In genomic region chr5:126490167-126490937, GRCh38 we compare ENCODE assay signal across 10 cellular contexts.
DNase-seq lines count a peak whose midpoint lies in the region; ATAC-seq and TF ChIP-seq lines count a peak whose summit lies in the region.
"Had no signal": no experiment of that assay in that cellular context is flagged by ENCODE, and none has a peak within 500 bp of the region (broad histone marks: within the 10 kb centered on the region; RNA-seq: fewer than 3 reads in every experiment).

No MANE protein-coding gene starts in this region.

- H3K9me3 Mint-ChIP-seq in MCF 10A (ENCODE audit: unreplicated experiment) (no peaks in the 10 kb centered on the region), type B pancreatic cell (no peaks in the 10 kb centered on the region)

- BruUV-seq in MCF 10A (replicated peaks; lab: Mats Ljungman, UMichigan) = no TSS peak

- H3K27me3 ChIP-seq in breast epithelium = no peaks in the 10 kb centered on the region
- no peaks in the 10 kb centered on the region for H3K27me3 ChIP-seq in ascending aorta
- H3K27me3 ChIP-seq: BLaER1 had no signal

- no peaks in the 10 kb centered on the region for H3K9me3 ChIP-seq in breast epithelium
- H3K9me3 ChIP-seq in ascending aorta = no peaks in the 10 kb centered on the region
- H3K9me3 ChIP-seq: BLaER1 had no signal

- peaks cover 84% of the 10 kb centered on the region for H3K36me3 Mint-ChIP-seq in MCF 10A (ENCODE audit: insufficient read depth, unreplicated experiment)
- peaks cover 27% of the 10 kb centered on the region for H3K36me3 Mint-ChIP-seq in type B pancreatic cell

- ATAC-seq in GM18505 (IDR thresholded peaks at IDR 0.05; ENCODE audit: unreplicated experiment) = no peak
- ATAC-seq in GM18517 (IDR thresholded peaks at IDR 0.05; ENCODE audit: unreplicated experiment) = no peak

- CTCF ChIA-PET in MCF 10A (lab: Yijun Ruan, JAX) = interaction anchor here (0.5 to 2.7 kb wide), 8 partner anchors 16 to 290 kb away, joined by 3 to 14 read pairs (median 3); no protein-coding TSS in a partner anchor

- intact Hi-C loops in breast epithelium (cut with DNase I; ENCODE audit: low total_unique reads) = no loop called here
- intact Hi-C loops in MCF 10A (cut with micrococcal nuclease) = no loop called here
- intact Hi-C loops in ascending aorta (cut with DNase I) = loop anchor here (5.0 kb wide), 1 partner anchor 47 kb away; no protein-coding TSS in a partner anchor

- peaks cover 8% of the 10 kb centered on the region for H3K36me3 ChIP-seq in breast epithelium
- H3K36me3 ChIP-seq in ascending aorta = peaks cover 61 to 93% of the 10 kb centered on the region in 2 donors
- H3K36me3 ChIP-seq: BLaER1 had no signal

- DNase-seq in breast epithelium (ENCODE audit: low spot score in 2 of 2) (peak; percentile 69 to 85), MCF 10A (ENCODE audit: unreplicated experiment) (no peak), ascending aorta (ENCODE audit: low spot score in 2 of 2) (no peak), iris pigment epithelial cell (ENCODE audit: low read depth) (peak; percentile 46), type B pancreatic cell (ENCODE audit: extremely low spot score, unreplicated experiment) (no peak), NCI-H1694 treated with DMSO at 0.1 percent for 48 hours (lab: John Stamatoyannopoulos, UW) (no peak)

- H3K27ac ChIP-seq in breast epithelium (peak overlapping the region; percentile 89 to 91), ascending aorta (peak overlapping the region; percentile 63 to 65)
- H3K27ac ChIP-seq: BLaER1, HL-60 had no signal

- POLR2A ChIA-PET in MCF 10A (lab: Yijun Ruan, JAX) = interaction anchor here (0.7 to 0.9 kb wide), 3 partner anchors 13 to 48 kb away, joined by 3 to 7 read pairs (median 4); no protein-coding TSS in a partner anchor

- no peak for TF ChIP-seq POLR2A in breast epithelium (IDR thresholded peaks at IDR 0.05)
- no peak for TF ChIP-seq POLR2A in GM18505 (IDR thresholded peaks at IDR 0.05; ENCODE audit: borderline replicate concordance, extremely low read depth, insufficient read depth, insufficient read length)

- TF ChIP-seq CTCF in breast epithelium (IDR thresholded peaks at IDR 0.05) (peak in 2 of 3 donors; percentile 25 to 40), MCF 10A (IDR thresholded peaks at IDR 0.05; ENCODE audit: unreplicated experiment) (no peak), ascending aorta (IDR thresholded peaks at IDR 0.05) (no peak), type B pancreatic cell (conservative IDR thresholded peaks at IDR 0.05) (peak; percentile 49)

- H3K4me1 ChIP-seq in breast epithelium (peaks cover 3 to 32% of the 10 kb centered on the region in 2 donors), ascending aorta (peaks cover 5 to 19% of the 10 kb centered on the region in 2 donors)
- H3K4me1 ChIP-seq: BLaER1 had no signal

- H3K4me1 Mint-ChIP-seq in MCF 10A (ENCODE audit: insufficient read depth, unreplicated experiment) (no peaks in the 10 kb centered on the region), type B pancreatic cell (ENCODE audit: unreplicated experiment) (peaks cover 43% of the 10 kb centered on the region)

- H3K27ac Mint-ChIP-seq in MCF 10A (ENCODE audit: low read depth, unreplicated experiment) (no peak overlapping the region), type B pancreatic cell (peak overlapping the region; percentile 62)

- H3K4me3 ChIP-seq in breast epithelium (no peak overlapping the region), ascending aorta (no peak overlapping the region)
- H3K4me3 ChIP-seq: BLaER1 had no signal

- H3K27me3 Mint-ChIP-seq in MCF 10A (ENCODE audit: insufficient read depth, unreplicated experiment) (no peaks in the 10 kb centered on the region), type B pancreatic cell (no peaks in the 10 kb centered on the region)

- no peak overlapping the region for H3K4me3 Mint-ChIP-seq in MCF 10A (ENCODE audit: unreplicated experiment)
- peak overlapping the region; percentile 34 for H3K4me3 Mint-ChIP-seq in type B pancreatic cell

Comparison
In these comparisons a context has a peak if more than half of its experiments do, and no peak if none do; other contexts are left out.
1. DNase-seq: peak in breast epithelium (2 of 2) and iris pigment epithelial cell (single experiment); none in MCF 10A (single experiment), ascending aorta (0 of 2), type B pancreatic cell (single experiment) and NCI-H1694 treated with DMSO at 0.1 percent for 48 hours (single experiment).
2. CTCF ChIP-seq: peak in breast epithelium (2 of 3) and type B pancreatic cell (single experiment); none in MCF 10A (single experiment) and ascending aorta (0 of 3).